ENCODE assay signal across 32 cellular contexts in the genomic region with DNA sequence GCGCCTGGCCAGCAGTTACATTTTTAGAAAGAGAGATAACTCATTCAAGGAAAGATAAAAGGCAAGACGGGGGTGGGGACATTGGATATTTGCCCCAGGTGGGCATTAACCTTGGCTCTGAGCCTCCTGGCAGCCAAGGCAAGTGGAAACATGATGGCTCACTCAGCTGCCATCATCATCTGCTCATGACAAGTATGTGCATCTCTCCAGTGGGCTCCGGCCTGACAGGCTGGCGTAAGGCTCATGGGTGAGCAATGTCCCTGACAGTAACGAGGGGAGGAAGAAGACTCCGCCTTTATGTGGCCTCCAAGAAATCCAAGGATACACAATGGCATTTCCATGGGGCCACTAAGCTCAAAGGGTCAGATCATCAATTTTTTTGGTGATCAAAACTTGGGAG. TPM values are rescaled to one million over a fixed set of nuclear protein-coding genes. Genes with fewer than 3 reads are reported as not detected.
"Had no signal": no experiment of that assay in that cellular context is flagged by ENCODE, and none has a peak within 500 bp of the region (broad histone marks: within the 10 kb centered on the region; RNA-seq: fewer than 3 reads in every experiment).

No MANE protein-coding gene starts in this region.

- H3K27ac ChIP-seq: colonic mucosa, epithelial cell of prostate, esophagus squamous epithelium, gastrocnemius medialis, heart right ventricle, left lung, lower lobe of right lung had no signal

- DNase-seq: colonic mucosa; cortex of kidney; effector CD8-positive, alpha-beta T cell; effector memory CD8-positive, alpha-beta T cell; erythroblast; esophagus squamous epithelium; foreskin fibroblast; foreskin melanocyte; gastrocnemius medialis; glutamatergic neuron; heart right ventricle; hippocampal formation; left cardiac atrium; left lung; left ventricle myocardium superior; lower lobe of right lung; mesenchymal stem cell; mucosa of descending colon; naive B cell had no signal

- H3K9me3 ChIP-seq: colonic mucosa, gastrocnemius medialis, lower lobe of right lung had no signal

- FAIRE-seq: endothelial cell of umbilical vein, islet of Langerhans, keratinocyte had no signal

- ATAC-seq: effector memory CD8-positive, alpha-beta T cell; esophagus mucosa; gastrocnemius medialis; heart right ventricle; left cardiac atrium; left lung; left ventricle myocardium superior; mucosa of descending colon had no signal

- H3K4me3 ChIP-seq: colonic mucosa, esophagus squamous epithelium, gastrocnemius medialis, heart right ventricle, left lung, lower lobe of right lung, mucosa of descending colon had no signal

- H3K4me1 ChIP-seq: colonic mucosa, gastrocnemius medialis, heart right ventricle, lower lobe of right lung had no signal

- H3K36me3 ChIP-seq: colonic mucosa, esophagus squamous epithelium, gastrocnemius medialis, heart right ventricle, left lung, lower lobe of right lung had no signal

RNA-seq across cellular contexts. Expression of a gene that starts 13.3 kb away (rescaled TPM):
- total RNA-seq: colonic mucosa, dermis microvascular lymphatic vessel endothelial cell, endothelial cell of umbilical vein, esophagus mucosa, esophagus squamous epithelium, gastrocnemius medialis, glomerular endothelial cell, heart right ventricle, kidney epithelial cell, left cardiac atrium, left lung, left ventricle myocardium superior, lower leg skin, lower lobe of right lung, lung microvascular endothelial cell, mesenteric fat pad, mesothelial cell of epicardium, mucosa of descending colon, myocyte had no signal
- polyA plus RNA-seq: endothelial cell of umbilical vein, heart right ventricle, keratinocyte had no signal
